In genomic region chr6:14091329-14091978, GRCh38 we compare ENCODE assay signal across 17 cellular contexts.
DNase-seq lines count a peak whose midpoint lies in the region; ATAC-seq and TF ChIP-seq lines count a peak whose summit lies in the region.
"Had no signal": no experiment of that assay in that cellular context is flagged by ENCODE, and none has a peak within 500 bp of the region (broad histone marks: within the 10 kb centered on the region; RNA-seq: fewer than 3 reads in every experiment).

No MANE protein-coding gene starts in this region.

- no peak overlapping the region for H2AFZ ChIP-seq in SU-DHL-6 (ENCODE audit: low read depth, low read length, severe bottlenecking)

- peaks cover 21% of the 10 kb centered on the region for H3F3A ChIP-seq in DOHH2 (ENCODE audit: control insufficient read depth, insufficient read depth)
- peaks cover 45% of the 10 kb centered on the region for H3F3A ChIP-seq in SU-DHL-6 (ENCODE audit: insufficient read depth)

- no peak for DNase-seq in memory B cell (ENCODE audit: low spot score in 2 of 2)
- DNase-seq in NCI-H82 (lab: John Stamatoyannopoulos, UW): no peak
- DNase-seq: CD8-positive, alpha-beta memory T cell; NCI-H1105; NCI-H187 treated with DMSO at 0.1 percent for 48 hours; NCI-H2171; NCI-H446 treated with DMSO at 0.1 percent for 48 hours; NCI-H774; SIG-M5 had no signal

- no peaks in the 10 kb centered on the region for H3K9me3 Mint-ChIP-seq in memory B cell

- TF ChIP-seq CTCF in DOHH2 (IDR thresholded peaks at IDR 0.05; ENCODE audit: low read depth, low read length, poor library complexity, severe bottlenecking) (no peak), SU-DHL-6 (IDR thresholded peaks at IDR 0.05; ENCODE audit: insufficient read depth, low read length, poor library complexity, severe bottlenecking) (no peak)

- peak overlapping the region; percentile 95 for H3K27ac Mint-ChIP-seq in memory B cell
- H3K27ac Mint-ChIP-seq: CD8-positive, alpha-beta memory T cell had no signal

- no peak overlapping the region for H3K4me3 Mint-ChIP-seq in memory B cell
- H3K4me3 Mint-ChIP-seq: CD8-positive, alpha-beta memory T cell had no signal

- H3K4me2 ChIP-seq in DOHH2 (ENCODE audit: low read length) (peak overlapping the region; percentile 79), SU-DHL-6 (ENCODE audit: low read depth, low read length, poor library complexity, severe bottlenecking) (peak overlapping the region; percentile 34)

- H3K27me3 Mint-ChIP-seq in memory B cell: no peaks in the 10 kb centered on the region

- ATAC-seq in GM21390 (IDR thresholded peaks at IDR 0.05; ENCODE audit: unreplicated experiment) (peak; percentile 28), memory B cell (ENCODE audit: low read depth) (no peak), GM21825 (IDR thresholded peaks at IDR 0.05; ENCODE audit: unreplicated experiment) (no peak), GM19328 (IDR thresholded peaks at IDR 0.05; ENCODE audit: unreplicated experiment) (no peak), GM21786 (IDR thresholded peaks at IDR 0.05; ENCODE audit: unreplicated experiment) (no peak)
- ATAC-seq: HCT116, K562 had no signal

- no peaks in the 10 kb centered on the region for H3K9me3 ChIP-seq in DOHH2 (ENCODE audit: control insufficient read depth, insufficient read depth, low read length)
- H3K9me3 ChIP-seq in SU-DHL-6 (ENCODE audit: insufficient read depth, low read length): no peaks in the 10 kb centered on the region

- no peaks in the 10 kb centered on the region for H4K20me1 ChIP-seq in DOHH2 (ENCODE audit: control insufficient read depth, insufficient read depth, low read depth, low read length)
- H4K20me1 ChIP-seq in SU-DHL-6 (ENCODE audit: low read depth, low read length): no peaks in the 10 kb centered on the region

- peaks cover 71% of the 10 kb centered on the region for H3K4me1 ChIP-seq in DOHH2 (ENCODE audit: control insufficient read depth, low read length)

- H3K27ac ChIP-seq in DOHH2 (ENCODE audit: low read depth, low read length): peak overlapping the region; percentile 82
- H3K27ac ChIP-seq in SU-DHL-6 (ENCODE audit: low read depth, low read length): no peak overlapping the region

- H3K79me2 ChIP-seq in DOHH2 (ENCODE audit: control insufficient read depth, low read length) (no peaks in the 10 kb centered on the region), SU-DHL-6 (ENCODE audit: insufficient read depth, low read length) (no peaks in the 10 kb centered on the region)

- H3K4me1 Mint-ChIP-seq in memory B cell: peaks cover 53% of the 10 kb centered on the region

- no peak overlapping the region for H3K9ac ChIP-seq in SU-DHL-6 (ENCODE audit: low read length)

- no peaks in the 10 kb centered on the region for H3K27me3 ChIP-seq in DOHH2 (ENCODE audit: control insufficient read depth, low read length)
- no peaks in the 10 kb centered on the region for H3K27me3 ChIP-seq in SU-DHL-6 (ENCODE audit: low read length)

- no peaks in the 10 kb centered on the region for H3K36me3 Mint-ChIP-seq in memory B cell

- no peaks in the 10 kb centered on the region for H3K36me3 ChIP-seq in DOHH2 (ENCODE audit: control insufficient read depth, low read length)
- no peaks in the 10 kb centered on the region for H3K36me3 ChIP-seq in SU-DHL-6 (ENCODE audit: low read length)

- H3K4me3 ChIP-seq in DOHH2 (ENCODE audit: low read length) (peak overlapping the region; percentile 18; the same call in 1 of the 2 replicates), SU-DHL-6 (ENCODE audit: insufficient read depth, low read length, poor library complexity, severe bottlenecking) (no peak overlapping the region)
- H3K4me3 ChIP-seq: K562 had no signal

- H3K9me2 ChIP-seq in DOHH2 (replicated peaks; ENCODE audit: control insufficient read depth, low read length) (no peaks in the 10 kb centered on the region), SU-DHL-6 (replicated peaks; ENCODE audit: insufficient read depth, low read length) (no peaks in the 10 kb centered on the region)
